Comparison of ENCODE assay signal across 8 cellular contexts in the genomic region with DNA sequence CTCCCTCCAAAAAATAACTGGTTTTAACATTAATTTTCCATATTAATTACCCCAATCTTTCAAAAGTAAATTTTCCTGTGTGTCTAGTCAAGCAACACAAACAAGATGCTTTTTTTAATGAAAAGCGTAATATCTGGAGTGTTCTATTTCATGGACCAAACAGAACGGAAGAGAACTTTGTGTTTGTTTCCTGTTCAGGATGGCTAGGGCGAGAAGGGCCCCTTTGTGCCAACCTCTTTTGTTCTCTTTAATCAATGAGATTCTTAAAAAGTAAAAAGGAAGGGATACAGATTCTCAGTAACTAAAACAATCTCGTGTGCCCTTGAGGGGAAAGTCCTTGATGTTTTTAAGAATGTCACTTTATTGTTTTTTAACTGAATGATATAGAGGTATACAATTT. TPM values are rescaled to one million over a fixed set of nuclear protein-coding genes. Genes with fewer than 3 reads are reported as not detected.
DNase-seq lines count a peak whose midpoint lies in the region; ATAC-seq, FAIRE-seq and TF ChIP-seq lines count a peak whose summit lies in the region.

No MANE protein-coding gene starts in this region.

- peaks cover 80% of the 10 kb centered on the region for H3K36me3 Mint-ChIP-seq in activated CD8-positive, alpha-beta memory T cell treated with anti-CD3 and anti-CD28 coated beads, Interleukin-2, amount 10 ng/mL, durations not matched to agents 7 days and 5 days
- peaks cover 79% of the 10 kb centered on the region for H3K36me3 Mint-ChIP-seq in activated CD4-positive, alpha-beta memory T cell treated with anti-CD3 and anti-CD28 coated beads for 36 hours

- H3K4me3 ChIP-seq in testis (peak overlapping the region in 1 of 2 donors; percentile 1), SJCRH30 (no peak overlapping the region)

- TF ChIP-seq CTCF in testis (IDR thresholded peaks at IDR 0.05), result no peak

- CTCF ChIA-PET in activated CD8-positive, alpha-beta memory T cell treated with anti-CD3 and anti-CD28 coated beads, Interleukin-2, amount 10 ng/mL, durations not matched to agents 7 days and 5 days (lab: Charles Lee), result interaction anchor here (0.9 to 3.6 kb wide), 6 partner anchors 10 to 300 kb away, joined by 3 to 12 read pairs (median 4); partner anchors contain the start of genes NELFCD and STX16
- CTCF ChIA-PET in activated CD4-positive, alpha-beta memory T cell treated with anti-CD3 and anti-CD28 coated beads for 36 hours (lab: Charles Lee), result interaction anchor here (0.8 to 1.4 kb wide), 3 partner anchors 11 to 314 kb away, joined by 3 to 5 read pairs (median 3); no protein-coding TSS in a partner anchor

- H3K27ac ChIP-seq in testis, result peak overlapping the region; percentile 60 to 90
- no peak overlapping the region for H3K27ac ChIP-seq in SJCRH30

- no peak for ATAC-seq in activated CD8-positive, alpha-beta memory T cell treated with anti-CD3 and anti-CD28 coated beads, Interleukin-2, amount 10 ng/mL, durations not matched to agents 7 days and 5 days

- peak; percentile 56 for FAIRE-seq in islet of Langerhans (lab: Jason Lieb, UNC)
- no peak for FAIRE-seq in HTR-8/SVneo (lab: Jason Lieb, UNC)

- POLR2A ChIA-PET in activated CD4-positive, alpha-beta memory T cell treated with anti-CD3 and anti-CD28 coated beads for 36 hours (lab: Charles Lee), result interaction anchor here (1.2 to 1.3 kb wide), 2 partner anchors 19 to 124 kb away, joined by 3 to 4 read pairs; partner anchors contain the start of gene ATP5F1E

- TF ChIP-seq POLR2A in testis (IDR thresholded peaks at IDR 0.05), result no peak

- peak overlapping the region; percentile 70 for H3K4me3 Mint-ChIP-seq in activated CD8-positive, alpha-beta memory T cell treated with anti-CD3 and anti-CD28 coated beads, Interleukin-2, amount 10 ng/mL, durations not matched to agents 7 days and 5 days
- peak overlapping the region; percentile 55 for H3K4me3 Mint-ChIP-seq in activated CD4-positive, alpha-beta memory T cell treated with anti-CD3 and anti-CD28 coated beads for 36 hours

- H3K27me3 ChIP-seq in testis (no peaks in the 10 kb centered on the region), SJCRH30 (no peaks in the 10 kb centered on the region)

- 38 to 40% methylated on average over 4 of the region's 4 CpGs for WGBS in testis, 2 donors

- H3K9me3 Mint-ChIP-seq in activated CD8-positive, alpha-beta memory T cell treated with anti-CD3 and anti-CD28 coated beads, Interleukin-2, amount 10 ng/mL, durations not matched to agents 7 days and 5 days (ENCODE audit: low read depth), result no peaks in the 10 kb centered on the region
- H3K9me3 Mint-ChIP-seq in activated CD4-positive, alpha-beta memory T cell treated with anti-CD3 and anti-CD28 coated beads for 36 hours, result no peaks in the 10 kb centered on the region

- H3K9me3 ChIP-seq in testis, result no peaks in the 10 kb centered on the region
- no peaks in the 10 kb centered on the region for H3K9me3 ChIP-seq in SJCRH30 (replicated peaks)

- H3K27me3 Mint-ChIP-seq in activated CD8-positive, alpha-beta memory T cell treated with anti-CD3 and anti-CD28 coated beads, Interleukin-2, amount 10 ng/mL, durations not matched to agents 7 days and 5 days, result no peaks in the 10 kb centered on the region
- no peaks in the 10 kb centered on the region for H3K27me3 Mint-ChIP-seq in activated CD4-positive, alpha-beta memory T cell treated with anti-CD3 and anti-CD28 coated beads for 36 hours

- H3K4me1 ChIP-seq in testis (peaks cover 33% of the 10 kb centered on the region), SJCRH30 (peaks cover 31% of the 10 kb centered on the region)

- in situ Hi-C loops in KBM-7 (cut with MboI; ENCODE audit: low pct_unique_long_range_greater_than_20kb, low sequenced_read_pairs), result no loop called here

- DNase-seq in activated CD8-positive, alpha-beta memory T cell treated with anti-CD3 and anti-CD28 coated beads, Interleukin-2, amount 10 ng/mL, durations not matched to agents 7 days and 5 days, result no peak
- no peak for DNase-seq in activated CD8-positive, alpha-beta memory T cell treated with anti-CD3 and anti-CD28 coated beads for 24 hours
- no peak for DNase-seq in activated CD4-positive, alpha-beta memory T cell treated with anti-CD3 and anti-CD28 coated beads for 36 hours
- no peak for DNase-seq in testis
- no peak for DNase-seq in KBM-7
- no peak for DNase-seq in HTR-8/SVneo (ENCODE audit: insufficient read length, low spot score)
- DNase-seq in SJCRH30, result no peak

- H3K4me1 Mint-ChIP-seq in activated CD8-positive, alpha-beta memory T cell treated with anti-CD3 and anti-CD28 coated beads, Interleukin-2, amount 10 ng/mL, durations not matched to agents 7 days and 5 days, result peaks cover 70% of the 10 kb centered on the region
- H3K4me1 Mint-ChIP-seq in activated CD4-positive, alpha-beta memory T cell treated with anti-CD3 and anti-CD28 coated beads for 36 hours (ENCODE audit: low read depth), result peaks cover 51% of the 10 kb centered on the region

- H3K36me3 ChIP-seq in testis (ENCODE audit: low read depth, missing control alignments), result no peaks in the 10 kb centered on the region
- H3K36me3 ChIP-seq in SJCRH30, result peaks cover 93% of the 10 kb centered on the region

- intact Hi-C loops in activated CD4-positive, alpha-beta memory T cell treated with anti-CD3 and anti-CD28 coated beads for 36 hours (cut with micrococcal nuclease), result loop anchor here (5.0 kb wide), 1 partner anchor 74 kb away; the partner anchor contains the start of gene NELFCD
- intact Hi-C loops in testis (cut with DNase I; ENCODE audit: low total_unique reads), result no loop called here

- peak overlapping the region; percentile 92 for H3K27ac Mint-ChIP-seq in activated CD8-positive, alpha-beta memory T cell treated with anti-CD3 and anti-CD28 coated beads, Interleukin-2, amount 10 ng/mL, durations not matched to agents 7 days and 5 days
- peak overlapping the region; percentile 81 for H3K27ac Mint-ChIP-seq in activated CD4-positive, alpha-beta memory T cell treated with anti-CD3 and anti-CD28 coated beads for 36 hours

RNA-seq across cellular contexts. Expression of gene GNAS, which starts 55.7 kb away (rescaled TPM):
- total RNA-seq in activated CD8-positive, alpha-beta memory T cell treated with anti-CD3 and anti-CD28 coated beads, Interleukin-2, amount 10 ng/mL, durations not matched to agents 7 days and 5 days, result 100 to 1,000 TPM; 817 to 859 TPM
- total RNA-seq in activated CD4-positive, alpha-beta memory T cell treated with anti-CD3 and anti-CD28 coated beads for 36 hours, result 100 to 1,000 TPM; 658 to 692 TPM
- total RNA-seq in testis, result 100 to 1,000 TPM; 880 to 885 TPM
- 716 TPM for polyA plus RNA-seq in testis (ENCODE audit: insufficient read depth, low read depth, low replicate concordance)
- total RNA-seq in SJCRH30 (2014; rRNA removed; shearing (Covaris generic)), result 2,094 and 2,122 TPM in 2 replicates

RNA-seq across cellular contexts. Expression of gene GNAS-AS1, which starts 57.5 kb away (rescaled TPM):
- total RNA-seq in activated CD8-positive, alpha-beta memory T cell treated with anti-CD3 and anti-CD28 coated beads, Interleukin-2, amount 10 ng/mL, durations not matched to agents 7 days and 5 days, result 1 to 10 TPM in 1 of 2 experiments, under 1 TPM in 1; 0.89 to 1.8 TPM
- 1 to 10 TPM; 1.1 to 1.3 TPM for total RNA-seq in activated CD4-positive, alpha-beta memory T cell treated with anti-CD3 and anti-CD28 coated beads for 36 hours
- 1 to 10 TPM; 3.5 to 4.4 TPM for total RNA-seq in testis
- polyA plus RNA-seq in testis (ENCODE audit: insufficient read depth, low read depth, low replicate concordance), result 1.1 TPM
- total RNA-seq in SJCRH30 (2014; rRNA removed; shearing (Covaris generic)), result not detected in 2 replicates
